26 cellular contexts compared by ENCODE assay signal in the genomic region with DNA sequence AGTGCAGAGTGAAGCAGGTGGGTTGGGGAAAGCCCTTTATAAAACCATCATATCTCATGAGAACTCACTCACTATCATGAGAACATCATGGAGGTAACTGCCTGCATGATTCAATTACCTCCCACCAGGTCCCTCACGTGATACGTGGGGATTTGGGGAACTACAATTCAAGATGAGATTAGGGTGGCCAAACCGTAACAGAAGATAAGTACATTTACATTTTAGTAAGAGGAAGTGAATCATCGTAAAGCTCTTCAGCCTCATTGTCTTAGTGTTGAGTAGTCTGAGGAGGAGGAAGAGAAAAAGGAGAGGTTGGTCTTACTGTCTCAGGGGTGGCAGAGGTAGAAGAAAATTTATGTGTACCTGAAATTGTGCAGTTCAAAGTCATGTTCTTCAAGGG.
DNase-seq lines count a peak whose midpoint lies in the region; ATAC-seq, FAIRE-seq and TF ChIP-seq lines count a peak whose summit lies in the region.
"Had no signal": no experiment of that assay in that cellular context is flagged by ENCODE, and none has a peak within 500 bp of the region (broad histone marks: within the 10 kb centered on the region; RNA-seq: fewer than 3 reads in every experiment).

No MANE protein-coding gene starts in this region.

- TF ChIP-seq POLR2A in breast epithelium (IDR thresholded peaks at IDR 0.05) (no peak), endothelial cell of umbilical vein (IDR thresholded peaks at IDR 0.05; ENCODE audit: low read depth, low read length) (no peak), vagina (IDR thresholded peaks at IDR 0.05) (no peak)

- H3K27ac ChIP-seq in mammary epithelial cell (ENCODE audit: insufficient read depth, low read depth, low read length): no peak overlapping the region
- no peak overlapping the region for H3K27ac ChIP-seq in breast epithelium
- H3K27ac ChIP-seq in endothelial cell of umbilical vein (ENCODE audit: insufficient read depth, low read depth, low read length): no peak overlapping the region
- H3K27ac ChIP-seq in vagina: no peak overlapping the region
- H3K27ac ChIP-seq: A549, BLaER1, parathyroid adenoma, VCaP had no signal

- H3K27me3 ChIP-seq in mammary epithelial cell (ENCODE audit: insufficient read depth, low read length) (no peaks in the 10 kb centered on the region), breast epithelium (no peaks in the 10 kb centered on the region), endothelial cell of umbilical vein (ENCODE audit: control insufficient read depth in 2 of 2, insufficient read depth in 2 of 2, low read length in 2 of 2) (no peaks in the 10 kb centered on the region), vagina (no peaks in the 10 kb centered on the region)
- H3K27me3 ChIP-seq: BLaER1 had no signal

- CTCF ChIA-PET in mammary epithelial cell (lab: Charles Lee; ENCODE audit: low non-redundant PET) (no interaction called here), endothelial cell of umbilical vein (lab: Charles Lee) (interaction anchor here (1.0 kb wide), 1 partner anchor 23 kb away, joined by 3 read pairs; no protein-coding TSS in a partner anchor)

- dilution Hi-C loops in mammary epithelial cell (cut with HindIII; ENCODE audit: low sequenced_read_pairs): no loop called here
- dilution Hi-C loops in endothelial cell of umbilical vein (cut with MboI; ENCODE audit: extremely low pct_ligation_motif_present, low sequenced_read_pairs): no loop called here

- DNase-seq in mammary epithelial cell (peak; percentile 31), breast epithelium (ENCODE audit: low spot score in 2 of 2) (no peak), SKM-1 treated with dmso at 0.1 percent for 144 hours (lab: John Stamatoyannopoulos, UW; ENCODE audit: unreplicated experiment) (peak; percentile 71), endothelial cell of umbilical vein (ENCODE audit: low read depth, low spot score) (no peak), HT-29 (ENCODE audit: low spot score) (no peak), vagina (ENCODE audit: extremely low spot score in 2 of 2) (no peak), medulla oblongata (ENCODE audit: extremely low spot score) (no peak)
- DNase-seq: activated CD4-positive, alpha-beta T cell treated with anti-CD3 and anti-CD28 coated beads, Interleukin-2, amount 10 ng/mL, durations not matched to agents 7 days and 5 days; activated CD8-positive, alpha-beta memory T cell treated with anti-CD3 and anti-CD28 coated beads, Interleukin-2, amount 50 U/mL, for 48 hours; activated effector memory CD4-positive, alpha-beta T cell treated with Interleukin-2 at 50 U/mL for 16 hours; amygdala; Caco-2; central memory CD4-positive, alpha-beta T cell; EL; kidney glomerular epithelial cell; NCI-H146; NCI-H774; substantia nigra had no signal

- no peak overlapping the region for H3K4me2 ChIP-seq in mammary epithelial cell (ENCODE audit: insufficient read depth, low read depth, low read length)
- no peak overlapping the region for H3K4me2 ChIP-seq in endothelial cell of umbilical vein (ENCODE audit: insufficient read depth, low read length)
- H3K4me2 ChIP-seq: A549, BLaER1 had no signal

- TF ChIP-seq CTCF in mammary epithelial cell (conservative IDR thresholded peaks at IDR 0.05 in 1 of 2, IDR thresholded peaks at IDR 0.05 in 1 of 2; ENCODE audit: extremely low read depth in 1 of 2, insufficient read depth in 1 of 2, low read depth in 1 of 2, low read length in 2 of 2): no peak
- TF ChIP-seq CTCF in breast epithelium (IDR thresholded peaks at IDR 0.05): no peak
- TF ChIP-seq CTCF in endothelial cell of umbilical vein (IDR thresholded peaks at IDR 0.05; ENCODE audit: extremely low read depth in 1 of 2, insufficient read depth in 1 of 2, low read depth in 1 of 2, low read length in 2 of 2): no peak
- no peak for TF ChIP-seq CTCF in vagina (IDR thresholded peaks at IDR 0.05)

- no peak for ATAC-seq in HG03378 (IDR thresholded peaks at IDR 0.05; ENCODE audit: unreplicated experiment)
- ATAC-seq: A549; natural killer cell treated with Interleukin-12 subunit alpha and Interleukin-12 subunit beta and Interleukin-15 and Interleukin-18, amount 100 ng/mL, for 72 hours; sciatic nerve had no signal

- intact Hi-C loops in mammary epithelial cell (cut with micrococcal nuclease) (no loop called here), breast epithelium (cut with DNase I; ENCODE audit: low total_unique reads) (no loop called here), endothelial cell of umbilical vein (cut with micrococcal nuclease) (no loop called here), vagina (cut with DNase I) (no loop called here)

- no peak for FAIRE-seq in endothelial cell of umbilical vein (lab: Jason Lieb, UNC)
- FAIRE-seq: A549 had no signal

- H3K4me3 ChIP-seq in mammary epithelial cell (replicated peaks in 1 of 3; ENCODE audit: insufficient read depth in 1 of 3, low read depth in 2 of 3, low read length in 3 of 3) (no peak overlapping the region), breast epithelium (no peak overlapping the region), endothelial cell of umbilical vein (replicated peaks in 1 of 3; ENCODE audit: insufficient read depth in 1 of 3, low read depth in 1 of 3, low read length in 3 of 3) (no peak overlapping the region), vagina (no peak overlapping the region)
- H3K4me3 ChIP-seq: A549, BLaER1, HAP-1 had no signal

- POLR2A ChIA-PET in endothelial cell of umbilical vein (lab: Charles Lee): no interaction called here

- no peaks in the 10 kb centered on the region for H3K79me2 ChIP-seq in mammary epithelial cell (ENCODE audit: insufficient read depth, low read length)
- H3K79me2 ChIP-seq in endothelial cell of umbilical vein (ENCODE audit: control insufficient read depth, insufficient read depth, low read length): no peaks in the 10 kb centered on the region
- H3K79me2 ChIP-seq: parathyroid adenoma had no signal

- no peaks in the 10 kb centered on the region for H3K9me1 ChIP-seq in endothelial cell of umbilical vein (replicated peaks; ENCODE audit: control insufficient read depth, extremely low read depth, insufficient read depth, low read length)

- WGBS in mammary epithelial cell (ENCODE audit: low coverage, missing lambda C conversion rate): 100% methylated on average over 1 of the region's 4 CpGs

- BruUV-seq in mammary epithelial cell (replicated peaks; lab: Mats Ljungman, UMichigan): no TSS peak
- no TSS peak for BruUV-seq in endothelial cell of umbilical vein (replicated peaks; lab: Mats Ljungman, UMichigan)

- H3K4me1 ChIP-seq in mammary epithelial cell (ENCODE audit: insufficient read depth, low read length): peaks cover 10% of the 10 kb centered on the region
- no peaks in the 10 kb centered on the region for H3K4me1 ChIP-seq in breast epithelium
- peaks cover 3% of the 10 kb centered on the region for H3K4me1 ChIP-seq in endothelial cell of umbilical vein (ENCODE audit: control insufficient read depth, extremely low read depth, insufficient read depth, low read length)
- no peaks in the 10 kb centered on the region for H3K4me1 ChIP-seq in vagina
- H3K4me1 ChIP-seq: A549, BLaER1, Caco-2, HAP-1, parathyroid adenoma had no signal

- no peaks in the 10 kb centered on the region for H3K9me3 ChIP-seq in mammary epithelial cell (replicated peaks; ENCODE audit: insufficient read depth, low read length)
- H3K9me3 ChIP-seq in breast epithelium: no peaks in the 10 kb centered on the region
- no peaks in the 10 kb centered on the region for H3K9me3 ChIP-seq in endothelial cell of umbilical vein (replicated peaks; ENCODE audit: control insufficient read depth, insufficient read depth, low read length)
- no peaks in the 10 kb centered on the region for H3K9me3 ChIP-seq in vagina
- H3K9me3 ChIP-seq: A549, BLaER1, Caco-2, HAP-1 had no signal

- peak overlapping the region; percentile 69 for H2AFZ ChIP-seq in mammary epithelial cell (ENCODE audit: low read depth, low read length)
- H2AFZ ChIP-seq in endothelial cell of umbilical vein (ENCODE audit: low read depth, low read length): no peak overlapping the region
- H2AFZ ChIP-seq: parathyroid adenoma had no signal

- H4K20me1 ChIP-seq in mammary epithelial cell (ENCODE audit: insufficient read depth, low read length): no peaks in the 10 kb centered on the region
- no peaks in the 10 kb centered on the region for H4K20me1 ChIP-seq in endothelial cell of umbilical vein (replicated peaks; ENCODE audit: control insufficient read depth, extremely low read depth, insufficient read depth, low read length)
- H4K20me1 ChIP-seq: BLaER1 had no signal

- no peak overlapping the region for H3K9ac ChIP-seq in mammary epithelial cell (ENCODE audit: insufficient read depth, low read length)
- no peak overlapping the region for H3K9ac ChIP-seq in endothelial cell of umbilical vein (replicated peaks; ENCODE audit: extremely low read depth, insufficient read depth, low read length)
- H3K9ac ChIP-seq: BLaER1, parathyroid adenoma had no signal

- in situ Hi-C loops in mammary epithelial cell (cut with MboI; ENCODE audit: low sequenced_read_pairs in 2 of 2): no loop called here

- H3K36me3 ChIP-seq in mammary epithelial cell (ENCODE audit: insufficient read depth, low read length) (no peaks in the 10 kb centered on the region), breast epithelium (no peaks in the 10 kb centered on the region), endothelial cell of umbilical vein (ENCODE audit: control insufficient read depth in 2 of 2, extremely low read depth in 1 of 2, insufficient read depth in 2 of 2, low read length in 2 of 2) (no peaks in the 10 kb centered on the region), vagina (no peaks in the 10 kb centered on the region)
- H3K36me3 ChIP-seq: BLaER1, HAP-1 had no signal

TF ChIP-seq in endothelial cell of umbilical vein, 7 proteins besides CTCF, POLR2A, EP300 and RAD21:
- TF ChIP-seq FOS (IDR thresholded peaks at IDR 0.05; ENCODE audit: borderline replicate concordance, insufficient read depth, low read length) (peak; percentile 18), GATA2 (IDR thresholded peaks at IDR 0.05; ENCODE audit: insufficient read depth, insufficient read length, low read depth, low read length) (no peak)

Comparison
In these comparisons a context has a peak if more than half of its experiments do, and no peak if none do; other contexts are left out.
1. DNase-seq: peak in mammary epithelial cell (single experiment) and SKM-1 treated with dmso at 0.1 percent for 144 hours (single experiment); none in breast epithelium (0 of 2), endothelial cell of umbilical vein (single experiment), HT-29 (single experiment), vagina (0 of 2) and medulla oblongata (single experiment).